Comparison of ENCODE assay signal across 9 cellular contexts in the genomic region with DNA sequence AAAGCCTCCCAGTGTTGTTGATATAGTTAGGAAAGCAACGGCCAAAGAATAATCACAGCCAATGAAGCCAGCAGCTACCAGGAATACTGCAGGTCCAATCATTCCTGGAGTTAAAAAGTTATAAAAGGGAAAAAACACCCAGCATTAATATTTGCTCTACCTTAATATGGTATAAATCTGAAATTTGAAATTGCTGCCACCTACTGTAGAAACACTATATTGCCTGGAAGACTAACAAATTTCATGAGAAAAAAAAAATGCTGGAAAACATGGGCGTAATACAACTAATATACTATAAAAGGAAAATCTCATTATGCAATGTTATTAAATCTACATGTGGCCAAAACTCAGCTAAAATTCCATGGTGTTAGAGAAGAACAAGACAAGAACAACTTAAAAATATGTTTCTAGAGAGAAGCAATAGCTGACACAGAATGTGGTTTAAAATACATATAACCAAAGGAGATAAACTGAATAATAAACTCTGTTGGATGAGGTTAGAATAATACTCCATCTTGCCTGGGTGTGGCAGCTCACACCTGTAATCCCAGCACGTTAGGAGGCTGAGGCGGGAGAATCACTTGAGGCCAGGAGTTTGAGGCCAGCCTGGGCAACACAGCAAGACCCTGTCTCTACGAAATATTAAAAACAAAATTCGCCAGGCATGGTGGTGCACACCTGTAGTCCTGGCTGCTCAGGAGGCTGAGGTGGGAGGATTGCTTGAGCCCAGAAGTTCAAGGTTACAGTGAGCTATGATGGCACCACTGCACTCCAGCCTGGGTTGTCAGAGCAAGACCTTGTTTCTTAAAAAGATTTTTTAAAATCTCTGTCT. TPM values are rescaled to one million over a fixed set of nuclear protein-coding genes. Genes with fewer than 3 reads are reported as not detected.
DNase-seq lines count a peak whose midpoint lies in the region; ATAC-seq, FAIRE-seq and TF ChIP-seq lines count a peak whose summit lies in the region.
"Had no signal": no experiment of that assay in that cellular context is flagged by ENCODE, and none has a peak within 500 bp of the region (broad histone marks: within the 10 kb centered on the region; RNA-seq: fewer than 3 reads in every experiment).

No MANE protein-coding gene starts in this region.

- H4K20me1 ChIP-seq in endothelial cell of umbilical vein (replicated peaks; ENCODE audit: control insufficient read depth, extremely low read depth, insufficient read depth, low read length): no peaks in the 10 kb centered on the region

- no peaks in the 10 kb centered on the region for H3K79me2 ChIP-seq in endothelial cell of umbilical vein (ENCODE audit: control insufficient read depth, insufficient read depth, low read length)

- dilution Hi-C loops in endothelial cell of umbilical vein (cut with MboI; ENCODE audit: extremely low pct_ligation_motif_present, low sequenced_read_pairs): no loop called here

- H3K9ac ChIP-seq in endothelial cell of umbilical vein (replicated peaks; ENCODE audit: extremely low read depth, insufficient read depth, low read length): no peak overlapping the region

- POLR2A ChIA-PET in Caco-2 (lab: Charles Lee) (interaction anchor here (0.5 to 1.7 kb wide), 4 partner anchors 26 to 95 kb away, joined by 3 to 6 read pairs (median 4); a partner anchor contains a TSS), endothelial cell of umbilical vein (lab: Charles Lee) (interaction anchor here (0.7 to 3.7 kb wide), 3 partner anchors 24 to 97 kb away, joined by 4 to 26 read pairs (median 10); a partner anchor contains a TSS)

- intact Hi-C loops in Caco-2 (cut with micrococcal nuclease; ENCODE audit: unreplicated experiment): loop anchor here (1.0 to 2.0 kb wide), 3 partner anchors 30 to 95 kb away; a partner anchor contains a TSS
- intact Hi-C loops in endothelial cell of umbilical vein (cut with micrococcal nuclease): loop anchor here (1.0 kb wide), 3 partner anchors 30 to 325 kb away; no protein-coding TSS in a partner anchor

- no peaks in the 10 kb centered on the region for H3K36me3 Mint-ChIP-seq in Caco-2 (ENCODE audit: insufficient read depth, unreplicated experiment)
- H3K36me3 Mint-ChIP-seq in stimulated activated effector memory CD8-positive, alpha-beta T cell treated with anti-CD3 and anti-CD28 coated beads, Interleukin-12 subunit alpha, Interleukin-12 subunit beta, amount 100 ng/mL, for 72 hours: peaks cover 75% of the 10 kb centered on the region

- no peak for ATAC-seq in stimulated activated effector memory CD8-positive, alpha-beta T cell treated with anti-CD3 and anti-CD28 coated beads, Interleukin-12 subunit alpha, Interleukin-12 subunit beta, amount 100 ng/mL, for 72 hours

- H2AFZ ChIP-seq in endothelial cell of umbilical vein (ENCODE audit: low read depth, low read length): no peak overlapping the region

- no peaks in the 10 kb centered on the region for H3K27me3 Mint-ChIP-seq in Caco-2 (ENCODE audit: insufficient read depth, unreplicated experiment)

- TF ChIP-seq POLR2A in Peyer's patch (IDR thresholded peaks at IDR 0.05) (no peak), endothelial cell of umbilical vein (IDR thresholded peaks at IDR 0.05; ENCODE audit: low read depth, low read length) (no peak)

- H3K27ac Mint-ChIP-seq in Caco-2 (ENCODE audit: unreplicated experiment): no peak overlapping the region
- H3K27ac Mint-ChIP-seq in stimulated activated effector memory CD8-positive, alpha-beta T cell treated with anti-CD3 and anti-CD28 coated beads, Interleukin-12 subunit alpha, Interleukin-12 subunit beta, amount 100 ng/mL, for 72 hours: no peak overlapping the region

- CTCF ChIA-PET in Caco-2 (lab: Charles Lee) (no interaction called here), endothelial cell of umbilical vein (lab: Charles Lee) (interaction anchor here (0.6 to 5.3 kb wide), 17 partner anchors 11 to 222 kb away, joined by 3 to 113 read pairs (median 4); a partner anchor contains a TSS)

- H3K4me3 ChIP-seq in Caco-2 (ENCODE audit: low read depth, low read length) (no peak overlapping the region), Peyer's patch (no peak overlapping the region), endothelial cell of umbilical vein (replicated peaks in 1 of 3; ENCODE audit: insufficient read depth in 1 of 3, low read depth in 1 of 3, low read length in 3 of 3) (no peak overlapping the region)
- H3K4me3 ChIP-seq: SJCRH30 had no signal

- peak; percentile 74 for FAIRE-seq in endothelial cell of umbilical vein (lab: Jason Lieb, UNC)

- H3K27ac ChIP-seq in Peyer's patch: no peak overlapping the region
- no peak overlapping the region for H3K27ac ChIP-seq in endothelial cell of umbilical vein (ENCODE audit: insufficient read depth, low read depth, low read length)
- H3K27ac ChIP-seq: SJCRH30 had no signal

- H3K27me3 ChIP-seq in Caco-2 (replicated peaks; ENCODE audit: control insufficient read depth, insufficient read depth, low read length) (no peaks in the 10 kb centered on the region), Peyer's patch (no peaks in the 10 kb centered on the region), endothelial cell of umbilical vein (ENCODE audit: control insufficient read depth in 2 of 2, insufficient read depth in 2 of 2, low read length in 2 of 2) (no peaks in the 10 kb centered on the region)
- H3K27me3 ChIP-seq: SJCRH30 had no signal

- no peak overlapping the region for H3K4me2 ChIP-seq in endothelial cell of umbilical vein (ENCODE audit: insufficient read depth, low read length)

- H3K9me1 ChIP-seq in endothelial cell of umbilical vein (replicated peaks; ENCODE audit: control insufficient read depth, extremely low read depth, insufficient read depth, low read length): no peaks in the 10 kb centered on the region

- DNase-seq in Caco-2 (peak in 1 of 2 experiments; percentile 53), HCEC 1CT (peak; percentile 44), Peyer's patch (no peak), endothelial cell of umbilical vein (ENCODE audit: low read depth, low spot score) (peak; percentile 77), myocyte (ENCODE audit: low read depth) (peak; percentile 67), GOT3 (lab: John Stamatoyannopoulos, UW) (no peak)
- DNase-seq in activated naive CD4-positive, alpha-beta T cell treated with Interleukin-2 at 50 U/mL for 16 hours: no peak
- no peak for DNase-seq in stimulated activated effector memory CD8-positive, alpha-beta T cell treated with anti-CD3 and anti-CD28 coated beads, Interleukin-12 subunit alpha, Interleukin-12 subunit beta, amount 100 ng/mL, for 72 hours (ENCODE audit: low spot score in 2 of 2)

- no peaks in the 10 kb centered on the region for H3K36me3 ChIP-seq in Caco-2 (ENCODE audit: control insufficient read depth, insufficient read depth, low read length)
- H3K36me3 ChIP-seq in Peyer's patch: peaks cover 0 to 54% (median 0%) of the 10 kb centered on the region in 3 donors
- no peaks in the 10 kb centered on the region for H3K36me3 ChIP-seq in endothelial cell of umbilical vein (ENCODE audit: control insufficient read depth in 2 of 2, extremely low read depth in 1 of 2, insufficient read depth in 2 of 2, low read length in 2 of 2)
- H3K36me3 ChIP-seq: SJCRH30 had no signal

- no peaks in the 10 kb centered on the region for H3K9me3 ChIP-seq in Caco-2
- no peaks in the 10 kb centered on the region for H3K9me3 ChIP-seq in Peyer's patch
- no peaks in the 10 kb centered on the region for H3K9me3 ChIP-seq in endothelial cell of umbilical vein (replicated peaks; ENCODE audit: control insufficient read depth, insufficient read depth, low read length)
- H3K9me3 ChIP-seq: SJCRH30 had no signal

- no peaks in the 10 kb centered on the region for H3K9me3 Mint-ChIP-seq in Caco-2 (ENCODE audit: unreplicated experiment)
- no peaks in the 10 kb centered on the region for H3K9me3 Mint-ChIP-seq in stimulated activated effector memory CD8-positive, alpha-beta T cell treated with anti-CD3 and anti-CD28 coated beads, Interleukin-12 subunit alpha, Interleukin-12 subunit beta, amount 100 ng/mL, for 72 hours

- H3K4me3 Mint-ChIP-seq in Caco-2 (ENCODE audit: unreplicated experiment): no peak overlapping the region
- no peak overlapping the region for H3K4me3 Mint-ChIP-seq in stimulated activated effector memory CD8-positive, alpha-beta T cell treated with anti-CD3 and anti-CD28 coated beads, Interleukin-12 subunit alpha, Interleukin-12 subunit beta, amount 100 ng/mL, for 72 hours

- BruUV-seq in Caco-2 (replicated peaks; lab: Mats Ljungman, UMichigan): no TSS peak
- no TSS peak for BruUV-seq in endothelial cell of umbilical vein (replicated peaks; lab: Mats Ljungman, UMichigan)

- TF ChIP-seq CTCF in Caco-2 (IDR thresholded peaks at IDR 0.05; ENCODE audit: insufficient read depth in 1 of 2, low read depth in 1 of 2, low read length in 1 of 2, severe bottlenecking in 1 of 2, unreplicated experiment in 1 of 2): peak; percentile 42 to 58
- TF ChIP-seq CTCF in Peyer's patch (IDR thresholded peaks at IDR 0.05): peak; percentile 59 to 78 (median 70)
- peak; percentile 28 to 31 for TF ChIP-seq CTCF in endothelial cell of umbilical vein (IDR thresholded peaks at IDR 0.05; ENCODE audit: extremely low read depth in 1 of 2, insufficient read depth in 1 of 2, low read depth in 1 of 2, low read length in 2 of 2)

- no peaks in the 10 kb centered on the region for H3K4me1 Mint-ChIP-seq in Caco-2 (ENCODE audit: low read depth, unreplicated experiment)
- H3K4me1 Mint-ChIP-seq in stimulated activated effector memory CD8-positive, alpha-beta T cell treated with anti-CD3 and anti-CD28 coated beads, Interleukin-12 subunit alpha, Interleukin-12 subunit beta, amount 100 ng/mL, for 72 hours: no peaks in the 10 kb centered on the region

- H3K4me1 ChIP-seq in Caco-2: no peaks in the 10 kb centered on the region
- no peaks in the 10 kb centered on the region for H3K4me1 ChIP-seq in Peyer's patch
- H3K4me1 ChIP-seq in endothelial cell of umbilical vein (ENCODE audit: control insufficient read depth, extremely low read depth, insufficient read depth, low read length): no peaks in the 10 kb centered on the region
- H3K4me1 ChIP-seq: SJCRH30 had no signal

TF ChIP-seq in endothelial cell of umbilical vein, 7 proteins besides CTCF, POLR2A, EP300 and RAD21 (continues in another document):
- TF ChIP-seq GATA2 (IDR thresholded peaks at IDR 0.05; ENCODE audit: insufficient read depth, insufficient read length, low read depth, low read length): no peak

RNA-seq across cellular contexts. Expression of a gene that starts 43.1 kb away (rescaled TPM):
- total RNA-seq in Caco-2 (2022): 13.0 TPM in 2 replicates
- total RNA-seq in Peyer's patch: 10 to 100 TPM in 3 of 4 donors, 1 to 10 TPM in 1; 6.6 to 49.7 (median 26.3) TPM
- 15.2 and 17.6 TPM in 2 replicates for total RNA-seq in endothelial cell of umbilical vein
- 16.9 and 18.7 TPM in 2 replicates for polyA plus RNA-seq in endothelial cell of umbilical vein
- polyA plus RNA-seq in endothelial cell of umbilical vein (2011; cell fraction: cytosol; rRNA removed): 11.1 and 11.8 TPM in 2 replicates
- 5.3 and 6.4 TPM in 2 replicates for polyA plus RNA-seq in endothelial cell of umbilical vein (2011; cell fraction: nucleus; rRNA removed)
- 13.5 and 13.9 TPM in 2 replicates for polyA plus RNA-seq in endothelial cell of umbilical vein (2012)
- polyA minus RNA-seq in endothelial cell of umbilical vein: 26.9 and 41.0 TPM in 2 replicates
- polyA minus RNA-seq in endothelial cell of umbilical vein (2011; cell fraction: cytosol; rRNA and poly(A)+ RNA removed): 8.9 TPM
- 10.6 and 17.4 TPM in 2 replicates for polyA minus RNA-seq in endothelial cell of umbilical vein (2011; cell fraction: nucleus; rRNA and poly(A)+ RNA removed)
- 33.4 and 50.5 TPM in 2 replicates for total RNA-seq in myocyte
- 33.0 TPM for polyA plus RNA-seq in myocyte (2012)

Comparison
In these comparisons a context has a peak if more than half of its experiments do, and no peak if none do; other contexts are left out.
1. DNase-seq: peak in HCEC 1CT (single experiment), endothelial cell of umbilical vein (single experiment) and myocyte (single experiment); none in Peyer's patch (0 of 3), GOT3 (single experiment), activated naive CD4-positive, alpha-beta T cell treated with Interleukin-2 at 50 U/mL for 16 hours (single experiment) and stimulated activated effector memory CD8-positive, alpha-beta T cell treated with anti-CD3 and anti-CD28 coated beads, Interleukin-12 subunit alpha, Interleukin-12 subunit beta, amount 100 ng/mL, for 72 hours (0 of 2).
2. Peak in every context shown above with its lines, with median percentiles within 50 percentile points of each other: CTCF ChIP-seq.